In the genomic region with DNA sequence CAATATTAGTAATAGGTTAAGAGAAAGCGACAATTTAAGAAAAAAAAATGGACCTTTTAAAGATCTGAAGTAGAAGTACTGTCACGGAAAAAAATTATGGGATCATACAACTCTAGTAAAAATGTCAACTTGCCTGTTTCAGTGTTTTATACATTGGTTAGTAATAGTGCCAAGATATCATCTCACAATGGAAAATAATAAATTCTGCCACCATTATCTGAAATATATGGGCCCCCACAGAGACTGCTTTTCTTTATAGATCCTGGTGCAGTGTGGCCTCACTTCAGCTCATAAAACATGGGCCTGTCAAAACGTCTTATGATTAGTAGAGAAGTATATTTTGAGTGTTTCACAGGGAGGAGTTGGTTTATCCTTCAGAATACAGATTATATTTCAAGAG, we compare ENCODE assay signal across 10 cellular contexts.
"Had no signal": no experiment of that assay in that cellular context is flagged by ENCODE, and none has a peak within 500 bp of the region (broad histone marks: within the 10 kb centered on the region; RNA-seq: fewer than 3 reads in every experiment).

No MANE protein-coding gene starts in this region.

- DNase-seq: GM23248, GOT3, H7, H9, HCEC 1CT, HFFc6 had no signal

- H3K4me2 ChIP-seq: GM23338 had no signal

- H3K27ac ChIP-seq: GM23248 had no signal

- FAIRE-seq: H1, H54 had no signal

- H3K4me3 ChIP-seq: GM23248, GM23338, HAP-1 had no signal

- H2AFZ ChIP-seq: GM23248, GM23338 had no signal

- H3K36me3 ChIP-seq: HAP-1 had no signal

- H3K9ac ChIP-seq: GM23248 had no signal

- H3K9me3 ChIP-seq: HAP-1 had no signal
